In the genomic region with DNA sequence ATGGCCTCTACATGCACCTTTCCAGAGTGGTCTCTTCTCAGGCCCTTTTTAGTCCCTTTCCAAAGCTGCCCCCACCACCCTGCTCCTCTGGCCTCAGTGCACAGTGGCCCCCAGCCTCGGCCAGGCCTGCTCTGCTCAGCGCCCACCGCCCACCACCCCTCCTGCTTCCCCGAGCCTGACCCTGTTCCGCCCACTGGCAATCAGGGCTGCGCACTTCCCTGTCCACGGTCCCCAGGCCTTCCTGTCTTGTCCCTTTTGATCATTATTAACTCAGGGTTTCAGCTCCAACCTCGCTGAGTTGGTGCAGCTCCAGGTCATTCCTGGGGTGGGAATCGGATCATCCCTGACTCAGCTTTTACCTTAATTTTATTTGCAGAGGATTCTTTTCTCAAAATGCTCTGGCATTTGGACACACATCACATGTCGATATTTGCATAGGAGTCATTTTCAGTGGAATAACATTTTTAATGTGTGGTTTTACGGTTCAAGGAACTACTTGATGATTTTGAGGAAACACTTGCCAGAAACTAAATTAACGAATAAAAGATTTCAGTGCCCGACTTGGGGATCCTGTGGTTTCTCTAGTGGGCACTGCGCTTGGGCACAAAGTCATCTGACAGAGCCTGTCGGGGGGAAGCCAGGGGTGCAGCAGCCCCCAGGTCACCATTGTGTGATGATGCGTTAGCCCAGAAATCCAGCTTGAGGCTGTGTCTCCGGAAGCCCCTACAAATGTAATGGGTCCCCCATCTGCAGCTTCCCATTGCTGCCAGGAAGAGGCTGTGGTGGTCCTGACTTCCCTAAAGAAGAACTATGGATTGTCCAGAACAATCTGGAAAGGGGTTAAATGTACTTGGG, we compare ENCODE assay signal across 10 cellular contexts. TPM values are rescaled to one million over a fixed set of nuclear protein-coding genes. Genes with fewer than 3 reads are reported as not detected.
DNase-seq lines count a peak whose midpoint lies in the region; ATAC-seq lines count a peak whose summit lies in the region.
"Had no signal": no experiment of that assay in that cellular context is flagged by ENCODE, and none has a peak within 500 bp of the region (broad histone marks: within the 10 kb centered on the region; RNA-seq: fewer than 3 reads in every experiment).

No MANE protein-coding gene starts in this region.

- no peaks in the 10 kb centered on the region for H3K9me3 Mint-ChIP-seq in dendritic cell treated with granulocyte-macrophage colony-stimulating factor and Interleukin-4, amounts not matched to agents 40 ng/mL and 50 ng/mL, for 4 days

- DNase-seq in sciatic nerve (ENCODE audit: low spot score) (peak; percentile 60), NCI-H446 treated with DMSO at 0.1 percent for 48 hours (lab: John Stamatoyannopoulos, UW) (no peak), NCI-H1092 (lab: John Stamatoyannopoulos, UW) (no peak), KG1 (lab: John Stamatoyannopoulos, UW) (no peak), HPDE6-E6E7 (ENCODE audit: extremely low spot score) (no peak)
- DNase-seq: activated CD4-positive, alpha-beta T cell treated with anti-CD3 and anti-CD28 coated beads for 36 hours; effector CD4-positive, alpha-beta T cell had no signal

- intact Hi-C loops in dendritic cell treated with granulocyte-macrophage colony-stimulating factor and Interleukin-4, amounts not matched to agents 40 ng/mL and 50 ng/mL, for 4 days (cut with micrococcal nuclease): no loop called here
- intact Hi-C loops in sciatic nerve (cut with DNase I): no loop called here

- H3K4me1 Mint-ChIP-seq in dendritic cell treated with granulocyte-macrophage colony-stimulating factor and Interleukin-4, amounts not matched to agents 40 ng/mL and 50 ng/mL, for 4 days (ENCODE audit: low read depth): peaks cover 57% of the 10 kb centered on the region
- H3K4me1 Mint-ChIP-seq: activated CD4-positive, alpha-beta T cell treated with anti-CD3 and anti-CD28 coated beads for 36 hours had no signal

- peak; percentile 17 for ATAC-seq in GM19324 (IDR thresholded peaks at IDR 0.05; ENCODE audit: low FRiP score, unreplicated experiment)
- peak; percentile 11 for ATAC-seq in HG03521 (IDR thresholded peaks at IDR 0.05; ENCODE audit: unreplicated experiment)
- ATAC-seq in sciatic nerve: no peak

- H3K4me3 Mint-ChIP-seq in dendritic cell treated with granulocyte-macrophage colony-stimulating factor and Interleukin-4, amounts not matched to agents 40 ng/mL and 50 ng/mL, for 4 days: peak overlapping the region; percentile 28
- H3K4me3 Mint-ChIP-seq: activated CD4-positive, alpha-beta T cell treated with anti-CD3 and anti-CD28 coated beads for 36 hours had no signal

- H3K27ac Mint-ChIP-seq in dendritic cell treated with granulocyte-macrophage colony-stimulating factor and Interleukin-4, amounts not matched to agents 40 ng/mL and 50 ng/mL, for 4 days: peak overlapping the region; percentile 97
- H3K27ac Mint-ChIP-seq: activated CD4-positive, alpha-beta T cell treated with anti-CD3 and anti-CD28 coated beads for 36 hours had no signal

- H3K27me3 Mint-ChIP-seq in dendritic cell treated with granulocyte-macrophage colony-stimulating factor and Interleukin-4, amounts not matched to agents 40 ng/mL and 50 ng/mL, for 4 days: no peaks in the 10 kb centered on the region
- H3K27me3 Mint-ChIP-seq: activated CD4-positive, alpha-beta T cell treated with anti-CD3 and anti-CD28 coated beads for 36 hours had no signal

- H3K36me3 Mint-ChIP-seq in dendritic cell treated with granulocyte-macrophage colony-stimulating factor and Interleukin-4, amounts not matched to agents 40 ng/mL and 50 ng/mL, for 4 days (ENCODE audit: low read depth): peaks cover 22% of the 10 kb centered on the region

RNA-seq across cellular contexts. Expression of a gene that starts 1.1 kb away (rescaled TPM):
- total RNA-seq in sciatic nerve: not detected

RNA-seq across cellular contexts. Expression of a gene that starts 38.3 kb away (rescaled TPM):
- total RNA-seq in sciatic nerve: 15.1 TPM

RNA-seq across cellular contexts. Expression of a gene that starts 39.4 kb away (rescaled TPM):
- 1.1 TPM for total RNA-seq in sciatic nerve
- total RNA-seq: activated CD4-positive, alpha-beta T cell treated with anti-CD3 and anti-CD28 coated beads for 36 hours had no signal

RNA-seq across cellular contexts. Expression of a gene that starts 59.7 kb away (rescaled TPM):
- total RNA-seq in sciatic nerve: 0.58 TPM
